19 cellular contexts compared by ENCODE assay signal in the genomic region with DNA sequence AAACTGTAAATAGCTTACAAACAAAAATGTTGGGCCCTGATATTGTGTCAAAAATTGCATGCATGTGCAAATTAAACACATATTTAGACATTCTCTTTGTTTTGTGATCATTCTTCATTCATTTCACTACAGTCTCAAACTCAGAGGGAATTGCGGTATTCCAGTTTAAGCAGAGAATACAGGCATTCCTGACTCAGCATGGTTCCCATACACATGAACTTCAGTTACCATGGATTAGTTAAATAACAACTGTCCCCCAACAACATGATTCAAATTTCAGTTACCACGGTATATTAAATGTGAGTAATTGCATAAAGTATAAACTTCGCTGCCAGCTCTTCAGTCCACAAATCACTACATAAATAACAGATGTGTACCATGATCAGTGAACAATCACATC.
"Had no signal": no experiment of that assay in that cellular context is flagged by ENCODE, and none has a peak within 500 bp of the region (broad histone marks: within the 10 kb centered on the region; RNA-seq: fewer than 3 reads in every experiment).

No MANE protein-coding gene starts in this region.

- ATAC-seq: left lung; mucosa of descending colon; naive thymus-derived CD8-positive, alpha-beta T cell; right cardiac atrium had no signal

- H3K27ac ChIP-seq: ascending aorta, colonic mucosa, esophagus squamous epithelium, left lung, skin epidermis, stomach, testis had no signal

- H3K4me1 ChIP-seq: ascending aorta, colonic mucosa, esophagus squamous epithelium, left lung, stomach, testis had no signal

- H3K9me3 ChIP-seq: ascending aorta, colonic mucosa, esophagus squamous epithelium, left lung, mucosa of descending colon, stomach, testis had no signal

- H3K36me3 Mint-ChIP-seq: activated naive CD4-positive, alpha-beta T cell treated with anti-CD3 and anti-CD28 coated beads, Interleukin-2, amount 10 ng/mL, durations not matched to agents 7 days and 5 days; naive thymus-derived CD8-positive, alpha-beta T cell had no signal

- H3K27me3 ChIP-seq: ascending aorta, colonic mucosa, esophagus squamous epithelium, left lung, stomach, testis had no signal

- H3K4me1 Mint-ChIP-seq: activated naive CD4-positive, alpha-beta T cell treated with anti-CD3 and anti-CD28 coated beads, Interleukin-2, amount 10 ng/mL, durations not matched to agents 7 days and 5 days; naive thymus-derived CD8-positive, alpha-beta T cell had no signal

- H3K27me3 Mint-ChIP-seq: activated naive CD4-positive, alpha-beta T cell treated with anti-CD3 and anti-CD28 coated beads, Interleukin-2, amount 10 ng/mL, durations not matched to agents 7 days and 5 days; activated T-cell treated with anti-CD3 and anti-CD28 coated beads, Interleukin-2, amount 50 U/mL, for 24 hours; naive thymus-derived CD8-positive, alpha-beta T cell had no signal

- H3K4me3 ChIP-seq: ascending aorta, colonic mucosa, esophagus squamous epithelium, left lung, mucosa of descending colon, skin epidermis, stomach, testis had no signal

- H3K9me3 Mint-ChIP-seq: activated naive CD4-positive, alpha-beta T cell treated with anti-CD3 and anti-CD28 coated beads, Interleukin-2, amount 10 ng/mL, durations not matched to agents 7 days and 5 days had no signal

- DNase-seq: activated CD4-positive, alpha-beta T cell treated with anti-CD3 and anti-CD28 coated beads for 1 hour; activated CD4-positive, alpha-beta T cell treated with anti-CD3 and anti-CD28 coated beads, Interleukin-2, amount 50 U/mL, for 48 hours; activated naive CD4-positive, alpha-beta T cell treated with anti-CD3 and anti-CD28 coated beads, Interleukin-2, amount 10 ng/mL, durations not matched to agents 7 days and 5 days; activated T-cell treated with anti-CD3 and anti-CD28 coated beads, Interleukin-2, amount 50 U/mL, for 24 hours; colonic mucosa; esophagus squamous epithelium; foreskin fibroblast; kidney; left lung; mammary epithelial cell; mucosa of descending colon; naive thymus-derived CD8-positive, alpha-beta T cell; occipital lobe; right cardiac atrium; stimulated activated CD4-positive, alpha-beta T cell treated with anti-CD3 and anti-CD28 coated beads, Interleukin-1b, Interleukin-23, amount 100 ng/mL, for 48 hours; stomach; testis had no signal

- H3K4me3 Mint-ChIP-seq: activated naive CD4-positive, alpha-beta T cell treated with anti-CD3 and anti-CD28 coated beads, Interleukin-2, amount 10 ng/mL, durations not matched to agents 7 days and 5 days; activated T-cell treated with anti-CD3 and anti-CD28 coated beads, Interleukin-2, amount 50 U/mL, for 24 hours; naive thymus-derived CD8-positive, alpha-beta T cell had no signal

- H3K36me3 ChIP-seq: ascending aorta, colonic mucosa, esophagus squamous epithelium, left lung, stomach had no signal

- H3K27ac Mint-ChIP-seq: activated naive CD4-positive, alpha-beta T cell treated with anti-CD3 and anti-CD28 coated beads, Interleukin-2, amount 10 ng/mL, durations not matched to agents 7 days and 5 days; activated T-cell treated with anti-CD3 and anti-CD28 coated beads, Interleukin-2, amount 50 U/mL, for 24 hours; naive thymus-derived CD8-positive, alpha-beta T cell had no signal
